In genomic region chrX:71950066-71950465, GRCh38 we compare ENCODE assay signal across 19 cellular contexts.
"Had no signal": no experiment of that assay in that cellular context is flagged by ENCODE, and none has a peak within 500 bp of the region (broad histone marks: within the 10 kb centered on the region; RNA-seq: fewer than 3 reads in every experiment).

No MANE protein-coding gene starts in this region.

- ATAC-seq: left colon; left lung; lower lobe of right lung; mucosa of descending colon; naive thymus-derived CD4-positive, alpha-beta T cell; natural killer cell treated with Interleukin-12 subunit alpha and Interleukin-12 subunit beta and Interleukin-15 and Interleukin-18, amount 100 ng/mL, for 72 hours; pancreas; right cardiac atrium; stimulated activated effector memory CD8-positive, alpha-beta T cell treated with anti-CD3 and anti-CD28 coated beads, Interleukin-12 subunit alpha, Interleukin-12 subunit beta, amount 100 ng/mL, for 72 hours had no signal

- DNase-seq: hippocampal formation; kidney; left colon; left lung; lower lobe of right lung; mammary epithelial cell; mucosa of descending colon; naive thymus-derived CD4-positive, alpha-beta T cell; pancreas; retina; right cardiac atrium; sigmoid colon; small intestine; spleen; stimulated activated CD4-positive, alpha-beta T cell treated with anti-CD3 and anti-CD28 coated beads, Interleukin-4, amount 100 ng/mL, for 24 hours; stimulated activated naive CD4-positive, alpha-beta T cell; uterus had no signal
